In genomic region chr6:128511518-128511917, GRCh38 we compare ENCODE assay signal across 11 cellular contexts. TPM values are rescaled to one million over a fixed set of nuclear protein-coding genes. Genes with fewer than 3 reads are reported as not detected.
A peak's percentile ranks its signal among the peaks of the same experiment; 100 is the strongest.
DNase-seq lines count a peak whose midpoint lies in the region; ATAC-seq, FAIRE-seq and TF ChIP-seq lines count a peak whose summit lies in the region.
"Had no signal": no experiment of that assay in that cellular context is flagged by ENCODE, and none has a peak within 500 bp of the region (broad histone marks: within the 10 kb centered on the region; RNA-seq: fewer than 3 reads in every experiment).

No MANE protein-coding gene starts in this region.

- ATAC-seq in GM19397 (IDR thresholded peaks at IDR 0.05; ENCODE audit: unreplicated experiment) (peak; percentile 53), HG03097 (IDR thresholded peaks at IDR 0.05; ENCODE audit: low FRiP score, unreplicated experiment) (peak; percentile 58), HG02884 (IDR thresholded peaks at IDR 0.05; ENCODE audit: unreplicated experiment) (no peak)

- peak; percentile 98 for DNase-seq in bronchial epithelial cell (ENCODE audit: low read depth)
- peak; percentile 97 for DNase-seq in renal cortical epithelial cell (ENCODE audit: low read depth)
- DNase-seq in epidermal melanocyte (ENCODE audit: insufficient read length, low spot score): no peak
- no peak for DNase-seq in H7
- DNase-seq in activated CD4-positive, alpha-beta T cell treated with anti-CD3 and anti-CD28 coated beads, Interleukin-2, amount 10 ng/mL, durations not matched to agents 7 days and 5 days: no peak
- DNase-seq: activated CD4-positive, alpha-beta T cell treated with anti-CD3 and anti-CD28 coated beads, Interleukin-2, amount 50 U/mL, for 4 hours had no signal

- CTCF ChIA-PET in activated CD4-positive, alpha-beta T cell treated with anti-CD3 and anti-CD28 coated beads, Interleukin-2, amount 10 ng/mL, durations not matched to agents 7 days and 5 days (lab: Charles Lee): no interaction called here

- H3K36me3 Mint-ChIP-seq in activated CD4-positive, alpha-beta T cell treated with anti-CD3 and anti-CD28 coated beads, Interleukin-2, amount 10 ng/mL, durations not matched to agents 7 days and 5 days (ENCODE audit: low read depth): no peaks in the 10 kb centered on the region
- H3K36me3 Mint-ChIP-seq: memory B cell had no signal

- no peak overlapping the region for H3K4me3 ChIP-seq in bronchial epithelial cell (ENCODE audit: low read depth, low read length)
- no peak overlapping the region for H3K4me3 ChIP-seq in H7 (ENCODE audit: insufficient read depth, low read depth, low read length)

- H3K27ac Mint-ChIP-seq in activated CD4-positive, alpha-beta T cell treated with anti-CD3 and anti-CD28 coated beads, Interleukin-2, amount 10 ng/mL, durations not matched to agents 7 days and 5 days: no peak overlapping the region
- H3K27ac Mint-ChIP-seq: memory B cell had no signal

- H3K27me3 ChIP-seq in bronchial epithelial cell (ENCODE audit: control insufficient read depth, insufficient read depth, low read length): no peaks in the 10 kb centered on the region
- no peaks in the 10 kb centered on the region for H3K27me3 ChIP-seq in H7 (ENCODE audit: control insufficient read depth, insufficient read depth, low read length)

- no peak for TF ChIP-seq CTCF in bronchial epithelial cell (IDR thresholded peaks at IDR 0.05; ENCODE audit: insufficient read depth, low read length, severe bottlenecking)

- H3K4me1 Mint-ChIP-seq in activated CD4-positive, alpha-beta T cell treated with anti-CD3 and anti-CD28 coated beads, Interleukin-2, amount 10 ng/mL, durations not matched to agents 7 days and 5 days: no peaks in the 10 kb centered on the region
- H3K4me1 Mint-ChIP-seq: memory B cell had no signal

- POLR2A ChIA-PET in activated CD4-positive, alpha-beta T cell treated with anti-CD3 and anti-CD28 coated beads, Interleukin-2, amount 10 ng/mL, durations not matched to agents 7 days and 5 days (lab: Charles Lee): no interaction called here

- no peaks in the 10 kb centered on the region for H3K9me3 Mint-ChIP-seq in activated CD4-positive, alpha-beta T cell treated with anti-CD3 and anti-CD28 coated beads, Interleukin-2, amount 10 ng/mL, durations not matched to agents 7 days and 5 days
- H3K9me3 Mint-ChIP-seq: memory B cell had no signal

- H3K36me3 ChIP-seq in bronchial epithelial cell (ENCODE audit: control insufficient read depth, insufficient read depth, low read length): no peaks in the 10 kb centered on the region
- no peaks in the 10 kb centered on the region for H3K36me3 ChIP-seq in H7 (replicated peaks; ENCODE audit: control insufficient read depth, insufficient read depth, low read length)

- FAIRE-seq in bronchial epithelial cell (lab: Jason Lieb, UNC): no peak
- FAIRE-seq: colon had no signal

- H3K27me3 Mint-ChIP-seq in activated CD4-positive, alpha-beta T cell treated with anti-CD3 and anti-CD28 coated beads, Interleukin-2, amount 10 ng/mL, durations not matched to agents 7 days and 5 days: peaks cover 3% of the 10 kb centered on the region

- no peak overlapping the region for H3K4me3 Mint-ChIP-seq in activated CD4-positive, alpha-beta T cell treated with anti-CD3 and anti-CD28 coated beads, Interleukin-2, amount 10 ng/mL, durations not matched to agents 7 days and 5 days
- H3K4me3 Mint-ChIP-seq: memory B cell had no signal

RNA-seq across cellular contexts. Expression of gene PTPRK, which starts 8.9 kb away (rescaled TPM):
- total RNA-seq in bronchial epithelial cell (48.4 and 75.1 TPM in 2 replicates), renal cortical epithelial cell (104 and 124 TPM in 2 replicates)
- total RNA-seq in H7 (2014; rRNA removed; shearing (Covaris generic)): 36.9 and 44.0 TPM in 2 replicates
- total RNA-seq in activated CD4-positive, alpha-beta T cell treated with anti-CD3 and anti-CD28 coated beads, Interleukin-2, amount 10 ng/mL, durations not matched to agents 7 days and 5 days: 1 to 10 TPM; 1.7 to 2.5 TPM

Comparison
In these comparisons a context has a peak if more than half of its experiments do, and no peak if none do; other contexts are left out.
1. DNase-seq: peak in bronchial epithelial cell (single experiment) and renal cortical epithelial cell (single experiment); none in epidermal melanocyte (single experiment), H7 (single experiment) and activated CD4-positive, alpha-beta T cell treated with anti-CD3 and anti-CD28 coated beads, Interleukin-2, amount 10 ng/mL, durations not matched to agents 7 days and 5 days (single experiment).
2. RNA of gene PTPRK, which starts 8.9 kb away (total RNA-seq): 104 to 124 TPM in renal cortical epithelial cell, 48.4 to 75.1 TPM in bronchial epithelial cell and 36.9 to 44.0 TPM in H7; 1.7 to 2.5 TPM in activated CD4-positive, alpha-beta T cell treated with anti-CD3 and anti-CD28 coated beads, Interleukin-2, amount 10 ng/mL, durations not matched to agents 7 days and 5 days; every median in the first group is over 10 times any median in the second.